In the genomic region with DNA sequence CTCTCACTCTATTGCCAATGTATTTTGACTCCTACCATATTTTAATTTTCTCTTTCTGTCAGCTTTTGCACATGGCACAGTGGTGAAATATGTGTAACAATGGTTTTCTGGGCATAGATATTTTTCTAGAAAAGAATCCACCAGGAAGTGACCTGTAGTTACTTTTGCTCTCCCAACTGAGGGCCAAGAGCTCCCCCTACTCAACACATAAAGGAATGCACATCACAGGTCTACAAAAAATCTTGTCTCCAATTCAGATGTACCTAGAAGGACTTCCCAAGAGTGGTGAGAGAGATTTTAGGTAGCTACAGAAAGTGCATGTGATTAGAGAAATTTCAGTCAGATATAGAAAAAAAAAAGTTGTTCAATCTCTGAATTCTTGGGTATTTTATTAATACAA, we compare ENCODE assay signal across 10 cellular contexts. TPM values are rescaled to one million over a fixed set of nuclear protein-coding genes. Genes with fewer than 3 reads are reported as not detected.
DNase-seq lines count a peak whose midpoint lies in the region; ATAC-seq and TF ChIP-seq lines count a peak whose summit lies in the region.
"Had no signal": no experiment of that assay in that cellular context is flagged by ENCODE, and none has a peak within 500 bp of the region (broad histone marks: within the 10 kb centered on the region; RNA-seq: fewer than 3 reads in every experiment).

No MANE protein-coding gene starts in this region.

- no peaks in the 10 kb centered on the region for H3K36me3 Mint-ChIP-seq in nephron progenitor cell (ENCODE audit: low read depth)
- H3K36me3 Mint-ChIP-seq: stimulated activated effector memory CD8-positive, alpha-beta T cell treated with anti-CD3 and anti-CD28 coated beads, Interleukin-12 subunit alpha, Interleukin-12 subunit beta, amount 100 ng/mL, for 72 hours had no signal

- TF ChIP-seq CTCF in nephron progenitor cell (IDR thresholded peaks at IDR 0.05): peak; percentile 42

- TF ChIP-seq POLR2A in GM18505 (IDR thresholded peaks at IDR 0.05; ENCODE audit: borderline replicate concordance, extremely low read depth, insufficient read depth, insufficient read length): no peak

- DNase-seq in LHCN-M2 (ENCODE audit: low read depth) (peak; percentile 47), SW480 (ENCODE audit: low spot score) (peak; percentile 10), nephron progenitor cell (no peak), medulla oblongata (ENCODE audit: extremely low spot score) (no peak)
- DNase-seq in activated T-cell treated with anti-CD3 and anti-CD28 coated beads, Interleukin-2, amount 50 U/mL, for 48 hours: no peak
- DNase-seq: ovary had no signal

- no peaks in the 10 kb centered on the region for H3K27me3 Mint-ChIP-seq in nephron progenitor cell (ENCODE audit: low read depth, poor library complexity)

- no peak overlapping the region for H3K27ac Mint-ChIP-seq in nephron progenitor cell
- H3K27ac Mint-ChIP-seq: stimulated activated effector memory CD8-positive, alpha-beta T cell treated with anti-CD3 and anti-CD28 coated beads, Interleukin-12 subunit alpha, Interleukin-12 subunit beta, amount 100 ng/mL, for 72 hours had no signal

- peaks cover 8% of the 10 kb centered on the region for H3K4me1 Mint-ChIP-seq in nephron progenitor cell
- H3K4me1 Mint-ChIP-seq: stimulated activated effector memory CD8-positive, alpha-beta T cell treated with anti-CD3 and anti-CD28 coated beads, Interleukin-12 subunit alpha, Interleukin-12 subunit beta, amount 100 ng/mL, for 72 hours had no signal

- no peak overlapping the region for H3K4me3 Mint-ChIP-seq in nephron progenitor cell
- H3K4me3 Mint-ChIP-seq: stimulated activated effector memory CD8-positive, alpha-beta T cell treated with anti-CD3 and anti-CD28 coated beads, Interleukin-12 subunit alpha, Interleukin-12 subunit beta, amount 100 ng/mL, for 72 hours had no signal

- ATAC-seq in GM18505 (IDR thresholded peaks at IDR 0.05; ENCODE audit: unreplicated experiment) (peak; percentile 56), GM21515 (IDR thresholded peaks at IDR 0.05; ENCODE audit: unreplicated experiment) (no peak), HG03045 (IDR thresholded peaks at IDR 0.05; ENCODE audit: unreplicated experiment) (no peak)
- ATAC-seq: stimulated activated effector memory CD8-positive, alpha-beta T cell treated with anti-CD3 and anti-CD28 coated beads, Interleukin-12 subunit alpha, Interleukin-12 subunit beta, amount 100 ng/mL, for 72 hours had no signal

- H3K9me3 Mint-ChIP-seq in nephron progenitor cell: no peaks in the 10 kb centered on the region
- H3K9me3 Mint-ChIP-seq: stimulated activated effector memory CD8-positive, alpha-beta T cell treated with anti-CD3 and anti-CD28 coated beads, Interleukin-12 subunit alpha, Interleukin-12 subunit beta, amount 100 ng/mL, for 72 hours had no signal

RNA-seq across cellular contexts. Expression of a gene that starts 15.6 kb away (rescaled TPM):
- 1.3 and 1.9 TPM in 2 replicates for total RNA-seq in LHCN-M2 (2014; rRNA removed)
- 2.2 TPM for polyA plus RNA-seq in LHCN-M2 (2012)

RNA-seq across cellular contexts. Expression of a gene that starts 53.1 kb away (rescaled TPM):
- not detected in 2 replicates for total RNA-seq in LHCN-M2 (2014; rRNA removed)
- polyA plus RNA-seq in LHCN-M2 (2012): 0.09 TPM

Comparison
In these comparisons a context has a peak if more than half of its experiments do, and no peak if none do; other contexts are left out.
1. DNase-seq: peak in LHCN-M2 (single experiment) and SW480 (single experiment); none in nephron progenitor cell (single experiment), medulla oblongata (single experiment) and activated T-cell treated with anti-CD3 and anti-CD28 coated beads, Interleukin-2, amount 50 U/mL, for 48 hours (0 of 2).